Comparison of ENCODE assay signal across 24 cellular contexts in genomic region chr1:231643333-231644237, GRCh38. TPM values are rescaled to one million over a fixed set of nuclear protein-coding genes. Genes with fewer than 3 reads are reported as not detected.
A peak's percentile ranks its signal among the peaks of the same experiment; 100 is the strongest.
DNase-seq lines count a peak whose midpoint lies in the region; ATAC-seq and TF ChIP-seq lines count a peak whose summit lies in the region.
"Had no signal": no experiment of that assay in that cellular context is flagged by ENCODE, and none has a peak within 500 bp of the region (broad histone marks: within the 10 kb centered on the region; RNA-seq: fewer than 3 reads in every experiment).

No MANE protein-coding gene starts in this region.

- H3K27me3 ChIP-seq in left ventricle myocardium inferior (ENCODE audit: low read depth) (no peaks in the 10 kb centered on the region), skeletal muscle tissue (ENCODE audit: control insufficient read depth in 3 of 3, insufficient read depth in 3 of 3, low read length in 3 of 3) (no peaks in the 10 kb centered on the region)
- H3K27me3 ChIP-seq: gastroesophageal sphincter, Peyer's patch, SJSA1, stomach, upper lobe of right lung had no signal

- TF ChIP-seq CTCF in VCaP (conservative IDR thresholded peaks at IDR 0.05) = no peak
- no peak for TF ChIP-seq CTCF in left ventricle myocardium inferior (IDR thresholded peaks at IDR 0.05; ENCODE audit: borderline replicate concordance)
- TF ChIP-seq CTCF in HFFc6 (IDR thresholded peaks at IDR 0.05) = no peak

- ATAC-seq in GM18498 (IDR thresholded peaks at IDR 0.05; ENCODE audit: unreplicated experiment) = no peak
- ATAC-seq: activated CD4-positive, alpha-beta T cell treated with anti-CD3 and anti-CD28 coated beads for 36 hours; activated T-cell treated with anti-CD3 and anti-CD28 coated beads, Interleukin-2, amount 50 U/mL, for 4 hours; esophagus mucosa; gastroesophageal sphincter; upper lobe of right lung had no signal

- H3K4me1 ChIP-seq in left ventricle myocardium inferior (peaks cover 24% of the 10 kb centered on the region), skeletal muscle tissue (ENCODE audit: control insufficient read depth in 3 of 3, insufficient read depth in 3 of 3, low read length in 3 of 3) (peaks cover 0 to 22% (median 16%) of the 10 kb centered on the region in 3 donors)
- H3K4me1 ChIP-seq: Caco-2, Peyer's patch, SJSA1, stomach, upper lobe of right lung had no signal

- in situ Hi-C loops in KBM-7 (cut with MboI; ENCODE audit: low pct_unique_long_range_greater_than_20kb, low sequenced_read_pairs) = no loop called here

- H3K36me3 ChIP-seq in left ventricle myocardium inferior (no peaks in the 10 kb centered on the region), skeletal muscle tissue (ENCODE audit: control insufficient read depth in 3 of 3, insufficient read depth in 3 of 3, low read length in 3 of 3) (no peaks in the 10 kb centered on the region)
- H3K36me3 ChIP-seq: gastroesophageal sphincter, Peyer's patch, SJSA1, stomach, upper lobe of right lung had no signal

- peak overlapping the region in 1 of 3 donors; percentile 3 for H3K9ac ChIP-seq in skeletal muscle tissue (ENCODE audit: low read depth in 1 of 3, low read length in 3 of 3)

- H3K4me3 ChIP-seq in left ventricle myocardium inferior = no peak overlapping the region
- H3K4me3 ChIP-seq in skeletal muscle tissue (ENCODE audit: low read length in 3 of 3) = no peak overlapping the region
- H3K4me3 ChIP-seq: gastroesophageal sphincter, Peyer's patch, SJSA1, stomach, upper lobe of right lung had no signal

- H3K4me3 Mint-ChIP-seq in HFFc6 = no peak overlapping the region
- H3K4me3 Mint-ChIP-seq: activated CD4-positive, alpha-beta T cell treated with anti-CD3 and anti-CD28 coated beads for 36 hours; activated T-cell treated with anti-CD3 and anti-CD28 coated beads, Interleukin-2, amount 50 U/mL, for 4 hours had no signal

- H3K27me3 Mint-ChIP-seq in HFFc6 (ENCODE audit: insufficient read depth) = no peaks in the 10 kb centered on the region
- H3K27me3 Mint-ChIP-seq: activated CD4-positive, alpha-beta T cell treated with anti-CD3 and anti-CD28 coated beads for 36 hours had no signal

- H3K36me3 Mint-ChIP-seq in HFFc6 (ENCODE audit: low read depth) = peaks cover 5% of the 10 kb centered on the region; the same call in 1 of the 2 replicates

- no peak overlapping the region for H3K27ac Mint-ChIP-seq in HFFc6
- H3K27ac Mint-ChIP-seq: activated CD4-positive, alpha-beta T cell treated with anti-CD3 and anti-CD28 coated beads for 36 hours had no signal

- H3K4me1 Mint-ChIP-seq in HFFc6 (ENCODE audit: low read depth) = peaks cover 14% of the 10 kb centered on the region

- H3K9me3 Mint-ChIP-seq in HFFc6 = peaks cover 7% of the 10 kb centered on the region
- H3K9me3 Mint-ChIP-seq: activated T-cell treated with anti-CD3 and anti-CD28 coated beads, Interleukin-2, amount 50 U/mL, for 4 hours had no signal

- DNase-seq in NCI-H1694 treated with DMSO at 0.1 percent for 48 hours (lab: John Stamatoyannopoulos, UW) (peak; percentile 36), NCI-H1694 (lab: John Stamatoyannopoulos, UW) (no peak), left ventricle myocardium inferior (no peak), HFFc6 (no peak), KBM-7 (no peak)
- DNase-seq: 8988T; activated CD4-positive, alpha-beta T cell treated with anti-CD3 and anti-CD28 coated beads for 36 hours; activated CD8-positive, alpha-beta memory T cell treated with anti-CD3 and anti-CD28 coated beads for 24 hours; activated naive CD4-positive, alpha-beta T cell treated with Interleukin-2 at 50 U/mL for 16 hours; activated T-cell treated with anti-CD3 and anti-CD28 coated beads, Interleukin-2, amount 50 U/mL, for 4 hours; AML-193; Caco-2; effector memory CD4-positive, alpha-beta T cell; IMR-90; mammary epithelial cell; Peyer's patch; stomach; upper lobe of right lung had no signal

- H3K9me3 ChIP-seq in left ventricle myocardium inferior (replicated peaks) (peaks cover 8% of the 10 kb centered on the region), skeletal muscle tissue (ENCODE audit: control insufficient read depth in 3 of 3, low read length in 3 of 3) (no peaks in the 10 kb centered on the region)
- H3K9me3 ChIP-seq: Caco-2, gastroesophageal sphincter, Peyer's patch, SJSA1, stomach, upper lobe of right lung had no signal

- intact Hi-C loops in left ventricle myocardium inferior (cut with micrococcal nuclease) = no loop called here

- peak overlapping the region; percentile 19; the same call in 1 of the 2 replicates for H3K27ac ChIP-seq in VCaP
- peak overlapping the region; percentile 36 for H3K27ac ChIP-seq in left ventricle myocardium inferior (replicated peaks)
- H3K27ac ChIP-seq in skeletal muscle tissue (ENCODE audit: low read depth, low read length) = peak overlapping the region; percentile 40
- H3K27ac ChIP-seq: gastroesophageal sphincter, Peyer's patch, SJSA1, stomach, upper lobe of right lung had no signal

RNA-seq across cellular contexts. Expression of gene DISC1, which starts 17.0 kb away (rescaled TPM):
- total RNA-seq in left ventricle myocardium inferior (3.5 TPM), skeletal muscle tissue (12.5 TPM)
- 1 to 10 TPM; 1.3 to 4.3 (median 1.9) TPM for total RNA-seq in HFFc6 (2021; fragmentation: NEBNext Ultra II Directional; extraction: Animal tissue kit (Norgen Biotek cat#: 25700))
